Comparison of ENCODE assay signal across 16 cellular contexts in genomic region chr2:43250015-43250414, GRCh38.
"Had no signal": no experiment of that assay in that cellular context is flagged by ENCODE, and none has a peak within 500 bp of the region (broad histone marks: within the 10 kb centered on the region; RNA-seq: fewer than 3 reads in every experiment).

No MANE protein-coding gene starts in this region.

- H3K9me3 Mint-ChIP-seq: activated CD8-positive, alpha-beta T cell treated with anti-CD3 and anti-CD28 coated beads for 36 hours; activated naive CD4-positive, alpha-beta T cell treated with anti-CD3 and anti-CD28 coated beads, Interleukin-2, amount 10 ng/mL, durations not matched to agents 7 days and 5 days; neural crest cell; stimulated activated naive CD8-positive, alpha-beta T cell treated with anti-CD3 and anti-CD28 coated beads, Interleukin-15, Interleukin-2, amounts not matched to agents 100 ng/mL and 50 ng/mL, for 24 hours had no signal

- H3K4me3 ChIP-seq: right atrium auricular region, skin epidermis, suprapubic skin had no signal

- H3K9me3 ChIP-seq: right atrium auricular region, suprapubic skin had no signal

- H3K27ac Mint-ChIP-seq: activated CD8-positive, alpha-beta T cell treated with anti-CD3 and anti-CD28 coated beads for 36 hours; activated naive CD4-positive, alpha-beta T cell treated with anti-CD3 and anti-CD28 coated beads, Interleukin-2, amount 10 ng/mL, durations not matched to agents 7 days and 5 days; stimulated activated naive CD8-positive, alpha-beta T cell treated with anti-CD3 and anti-CD28 coated beads, Interleukin-15, Interleukin-2, amounts not matched to agents 100 ng/mL and 50 ng/mL, for 24 hours had no signal

- ATAC-seq: activated CD8-positive, alpha-beta T cell treated with anti-CD3 and anti-CD28 coated beads for 36 hours; left cardiac atrium had no signal

- H3K4me1 Mint-ChIP-seq: activated naive CD4-positive, alpha-beta T cell treated with anti-CD3 and anti-CD28 coated beads, Interleukin-2, amount 10 ng/mL, durations not matched to agents 7 days and 5 days had no signal

- H3K27me3 Mint-ChIP-seq: activated CD8-positive, alpha-beta T cell treated with anti-CD3 and anti-CD28 coated beads for 36 hours; activated naive CD4-positive, alpha-beta T cell treated with anti-CD3 and anti-CD28 coated beads, Interleukin-2, amount 10 ng/mL, durations not matched to agents 7 days and 5 days; progenitor cell of endocrine pancreas; stimulated activated naive CD8-positive, alpha-beta T cell treated with anti-CD3 and anti-CD28 coated beads, Interleukin-15, Interleukin-2, amounts not matched to agents 100 ng/mL and 50 ng/mL, for 24 hours had no signal

- H3K36me3 ChIP-seq: right atrium auricular region had no signal

- H3K4me3 Mint-ChIP-seq: activated CD8-positive, alpha-beta T cell treated with anti-CD3 and anti-CD28 coated beads for 36 hours; activated naive CD4-positive, alpha-beta T cell treated with anti-CD3 and anti-CD28 coated beads, Interleukin-2, amount 10 ng/mL, durations not matched to agents 7 days and 5 days; neural crest cell; stimulated activated naive CD8-positive, alpha-beta T cell treated with anti-CD3 and anti-CD28 coated beads, Interleukin-15, Interleukin-2, amounts not matched to agents 100 ng/mL and 50 ng/mL, for 24 hours had no signal

- H3K27me3 ChIP-seq: right atrium auricular region, suprapubic skin had no signal

- DNase-seq: activated CD4-positive, alpha-beta T cell treated with anti-CD3 and anti-CD28 coated beads for 48 hours; activated CD4-positive, CD25-positive, alpha-beta regulatory T cell; activated CD8-positive, alpha-beta T cell treated with anti-CD3 and anti-CD28 coated beads for 36 hours; activated naive CD4-positive, alpha-beta T cell treated with anti-CD3 and anti-CD28 coated beads, Interleukin-2, amount 10 ng/mL, durations not matched to agents 7 days and 5 days; activated T-cell treated with anti-CD3 and anti-CD28 coated beads, Interleukin-2, amount 50 U/mL, for 1 hour; dermis blood vessel endothelial cell; effector memory CD4-positive, alpha-beta T cell; foreskin fibroblast; hippocampal formation; left cardiac atrium had no signal
